ENCODE assay signal across 8 cellular contexts in genomic region chr3:141303481-141304223, GRCh38.
DNase-seq lines count a peak whose midpoint lies in the region; ATAC-seq and TF ChIP-seq lines count a peak whose summit lies in the region.

No MANE protein-coding gene starts in this region.

- DNase-seq in DMS153 (lab: John Stamatoyannopoulos, UW) (peak; percentile 77), Karpas-422 (peak; percentile 91), foreskin melanocyte (peak; percentile 78)
- peak; percentile 52 for DNase-seq in activated T-helper 1 cell treated with anti-CD3 and anti-CD28 coated beads, Interleukin-12 subunit alpha, Interleukin-12 subunit beta, Interleukin-2, Interleukin-4 antibody, amounts not matched to agents 30 ng/mL and 10 ng/mL and 1 ng/mL, durations not matched to agents 14 hours and 24 hours and 36 hours (ENCODE audit: low spot score)

- H3K36me3 Mint-ChIP-seq in activated T-helper 1 cell treated with anti-CD3 and anti-CD28 coated beads, Interleukin-12 subunit alpha, Interleukin-12 subunit beta, Interleukin-2, Interleukin-4 antibody, amounts not matched to agents 30 ng/mL and 10 ng/mL and 1 ng/mL, durations not matched to agents 14 hours and 24 hours and 36 hours (ENCODE audit: low read depth): peaks cover 5% of the 10 kb centered on the region

- intact Hi-C loops in activated T-helper 1 cell treated with anti-CD3 and anti-CD28 coated beads, Interleukin-12 subunit alpha, Interleukin-12 subunit beta, Interleukin-2, Interleukin-4 antibody, amounts not matched to agents 30 ng/mL and 10 ng/mL and 1 ng/mL, durations not matched to agents 14 hours and 24 hours and 36 hours (cut with micrococcal nuclease): loop anchor here (1.0 to 2.0 kb wide), 4 partner anchors 8 to 341 kb away; no protein-coding TSS in a partner anchor

- H3K9me3 ChIP-seq in Karpas-422 (ENCODE audit: low read length): no peaks in the 10 kb centered on the region
- H3K9me3 ChIP-seq in OCI-LY3 (ENCODE audit: insufficient read depth, low read length): no peaks in the 10 kb centered on the region
- H3K9me3 ChIP-seq in parathyroid adenoma (ENCODE audit: control insufficient read depth, low read length): no peaks in the 10 kb centered on the region

- no peaks in the 10 kb centered on the region for H3K9me2 ChIP-seq in Karpas-422 (replicated peaks; ENCODE audit: insufficient read depth, low read length)

- no peaks in the 10 kb centered on the region for H3K79me2 ChIP-seq in Karpas-422 (ENCODE audit: low read length)
- no peaks in the 10 kb centered on the region for H3K79me2 ChIP-seq in OCI-LY3 (ENCODE audit: low read length)
- H3K79me2 ChIP-seq in parathyroid adenoma: no peaks in the 10 kb centered on the region

- H3K36me3 ChIP-seq in Karpas-422 (ENCODE audit: insufficient read depth, low read length) (no peaks in the 10 kb centered on the region), OCI-LY3 (replicated peaks; ENCODE audit: low read depth, low read length) (no peaks in the 10 kb centered on the region), parathyroid adenoma (ENCODE audit: control insufficient read depth, insufficient read depth, low read length) (no peaks in the 10 kb centered on the region)

- H3K27me3 ChIP-seq in Karpas-422 (ENCODE audit: low read length) (no peaks in the 10 kb centered on the region), OCI-LY3 (ENCODE audit: low read depth, low read length) (no peaks in the 10 kb centered on the region), parathyroid adenoma (ENCODE audit: control insufficient read depth, insufficient read depth, low read length) (no peaks in the 10 kb centered on the region)

- H3K4me1 Mint-ChIP-seq in activated T-helper 1 cell treated with anti-CD3 and anti-CD28 coated beads, Interleukin-12 subunit alpha, Interleukin-12 subunit beta, Interleukin-2, Interleukin-4 antibody, amounts not matched to agents 30 ng/mL and 10 ng/mL and 1 ng/mL, durations not matched to agents 14 hours and 24 hours and 36 hours (ENCODE audit: low read depth): peaks cover 34% of the 10 kb centered on the region

- H3K4me3 ChIP-seq in Karpas-422 (ENCODE audit: low read length): peak overlapping the region; percentile 48; the same call in 1 of the 2 replicates
- H3K4me3 ChIP-seq in OCI-LY3 (ENCODE audit: low read length): peak overlapping the region; percentile 43
- no peak overlapping the region for H3K4me3 ChIP-seq in parathyroid adenoma (ENCODE audit: low read depth, low read length)

- peaks cover 6% of the 10 kb centered on the region for H3K4me1 ChIP-seq in Karpas-422 (ENCODE audit: low read length)
- H3K4me1 ChIP-seq in OCI-LY3 (ENCODE audit: low read length): peaks cover 6% of the 10 kb centered on the region
- H3K4me1 ChIP-seq in parathyroid adenoma: no peaks in the 10 kb centered on the region

- H3K4me2 ChIP-seq in Karpas-422 (ENCODE audit: low read depth, low read length, poor library complexity, severe bottlenecking) (peak overlapping the region; percentile 53), OCI-LY3 (ENCODE audit: low read length) (peak overlapping the region; percentile 54), parathyroid adenoma (ENCODE audit: low read length) (no peak overlapping the region)

- no peak overlapping the region for H3K4me3 Mint-ChIP-seq in activated T-helper 1 cell treated with anti-CD3 and anti-CD28 coated beads, Interleukin-12 subunit alpha, Interleukin-12 subunit beta, Interleukin-2, Interleukin-4 antibody, amounts not matched to agents 30 ng/mL and 10 ng/mL and 1 ng/mL, durations not matched to agents 14 hours and 24 hours and 36 hours

- ATAC-seq in GM21423 (IDR thresholded peaks at IDR 0.05; ENCODE audit: unreplicated experiment): peak; percentile 67
- no peak for ATAC-seq in GM19324 (IDR thresholded peaks at IDR 0.05; ENCODE audit: low FRiP score, unreplicated experiment)

- peak overlapping the region; percentile 90 for H2AFZ ChIP-seq in Karpas-422 (ENCODE audit: low read length)
- H2AFZ ChIP-seq in OCI-LY3 (ENCODE audit: low read depth, low read length): peak overlapping the region; percentile 56
- H2AFZ ChIP-seq in parathyroid adenoma: no peak overlapping the region

- H3K9ac ChIP-seq in Karpas-422 (ENCODE audit: low read length) (peak overlapping the region; percentile 41), OCI-LY3 (ENCODE audit: low read length) (peak overlapping the region; percentile 10; the same call in 1 of the 2 replicates), parathyroid adenoma (no peak overlapping the region)

- H3K27me3 Mint-ChIP-seq in activated T-helper 1 cell treated with anti-CD3 and anti-CD28 coated beads, Interleukin-12 subunit alpha, Interleukin-12 subunit beta, Interleukin-2, Interleukin-4 antibody, amounts not matched to agents 30 ng/mL and 10 ng/mL and 1 ng/mL, durations not matched to agents 14 hours and 24 hours and 36 hours (ENCODE audit: insufficient read depth): peaks cover 4% of the 10 kb centered on the region

- H3K9me3 Mint-ChIP-seq in activated T-helper 1 cell treated with anti-CD3 and anti-CD28 coated beads, Interleukin-12 subunit alpha, Interleukin-12 subunit beta, Interleukin-2, Interleukin-4 antibody, amounts not matched to agents 30 ng/mL and 10 ng/mL and 1 ng/mL, durations not matched to agents 14 hours and 24 hours and 36 hours: peaks cover 3% of the 10 kb centered on the region

- no peak overlapping the region for H3K27ac Mint-ChIP-seq in activated T-helper 1 cell treated with anti-CD3 and anti-CD28 coated beads, Interleukin-12 subunit alpha, Interleukin-12 subunit beta, Interleukin-2, Interleukin-4 antibody, amounts not matched to agents 30 ng/mL and 10 ng/mL and 1 ng/mL, durations not matched to agents 14 hours and 24 hours and 36 hours

- peak; percentile 81 for TF ChIP-seq CTCF in OCI-LY3 (IDR thresholded peaks at IDR 0.05; ENCODE audit: low read depth, low read length)
- peak; percentile 90 for TF ChIP-seq CTCF in parathyroid adenoma (IDR thresholded peaks at IDR 0.05)

- no peak overlapping the region for H3K27ac ChIP-seq in Karpas-422 (ENCODE audit: low read length)
- H3K27ac ChIP-seq in OCI-LY3 (ENCODE audit: low read length): no peak overlapping the region
- no peak overlapping the region for H3K27ac ChIP-seq in parathyroid adenoma

- H4K20me1 ChIP-seq in Karpas-422 (ENCODE audit: insufficient read depth, low read depth, low read length): no peaks in the 10 kb centered on the region
- H4K20me1 ChIP-seq in OCI-LY3 (ENCODE audit: insufficient read depth, low read length): no peaks in the 10 kb centered on the region
